26 cellular contexts compared by ENCODE assay signal in genomic region chr13:29110003-29110402, GRCh38.
"Had no signal": no experiment of that assay in that cellular context is flagged by ENCODE, and none has a peak within 500 bp of the region (broad histone marks: within the 10 kb centered on the region; RNA-seq: fewer than 3 reads in every experiment).

No MANE protein-coding gene starts in this region.

- DNase-seq: activated CD4-positive, alpha-beta memory T cell treated with anti-CD3 and anti-CD28 coated beads, Interleukin-2, amount 10 ng/mL, durations not matched to agents 7 days and 5 days; activated CD4-positive, alpha-beta T cell treated with anti-CD3 and anti-CD28 coated beads for 1 hour; activated CD4-positive, alpha-beta T cell treated with anti-CD3 and anti-CD28 coated beads, Interleukin-2, amount 10 ng/mL, durations not matched to agents 7 days and 5 days; activated CD8-positive, alpha-beta memory T cell treated with anti-CD3 and anti-CD28 coated beads, Interleukin-2, amount 50 U/mL, for 48 hours; activated gamma-delta T cell treated with Interleukin-2 at 50 U/mL for 16 hours; activated naive CD4-positive, alpha-beta T cell treated with anti-CD3 and anti-CD28 coated beads, Interleukin-2, amount 50 U/mL, for 16 hours; activated T-cell treated with anti-CD3 and anti-CD28 coated beads, Interleukin-2, amount 50 U/mL, for 24 hours; amniotic stem cell; central memory CD4-positive, alpha-beta T cell; endodermal cell; foreskin keratinocyte; islet precursor cell; midbrain; natural killer cell; occipital lobe; psoas muscle; right cardiac atrium; stimulated activated CD4-positive, alpha-beta T cell treated with anti-CD3 and anti-CD28 coated beads, Interleukin-12 subunit alpha, Interleukin-12 subunit beta, amount 100 ng/mL, for 4 hours; stimulated activated CD4-positive, alpha-beta T cell treated with anti-CD3 and anti-CD28 coated beads, Interleukin-4, amount 100 ng/mL, for 1 hour; stimulated activated naive CD8-positive, alpha-beta T cell treated with anti-CD3 and anti-CD28 coated beads, Interleukin-15, Interleukin-2, amounts not matched to agents 100 U/mL and 50 U/mL, for 24 hours; uterus; WERI-Rb-1 had no signal

- H3K4me1 ChIP-seq: foreskin keratinocyte, parathyroid adenoma, psoas muscle, uterus had no signal

- H3K9me3 ChIP-seq: psoas muscle, uterus had no signal

- ATAC-seq: esophagus mucosa; foreskin keratinocyte; natural killer cell; psoas muscle; stimulated activated naive CD8-positive, alpha-beta T cell treated with anti-CD3 and anti-CD28 coated beads, Interleukin-15, Interleukin-2, amounts not matched to agents 100 U/mL and 50 U/mL, for 24 hours had no signal

- H3K4me3 ChIP-seq: neural progenitor cell, psoas muscle, skin epidermis, uterus had no signal

- H3K36me3 ChIP-seq: neural progenitor cell, uterus, WERI-Rb-1 had no signal

- H3K27ac ChIP-seq: foreskin keratinocyte, neural progenitor cell, parathyroid adenoma, psoas muscle, skin epidermis, uterus, WERI-Rb-1 had no signal

- H3K27me3 ChIP-seq: foreskin keratinocyte, neural progenitor cell, uterus had no signal
